Comparison of ENCODE assay signal across 37 cellular contexts in the genomic region with DNA sequence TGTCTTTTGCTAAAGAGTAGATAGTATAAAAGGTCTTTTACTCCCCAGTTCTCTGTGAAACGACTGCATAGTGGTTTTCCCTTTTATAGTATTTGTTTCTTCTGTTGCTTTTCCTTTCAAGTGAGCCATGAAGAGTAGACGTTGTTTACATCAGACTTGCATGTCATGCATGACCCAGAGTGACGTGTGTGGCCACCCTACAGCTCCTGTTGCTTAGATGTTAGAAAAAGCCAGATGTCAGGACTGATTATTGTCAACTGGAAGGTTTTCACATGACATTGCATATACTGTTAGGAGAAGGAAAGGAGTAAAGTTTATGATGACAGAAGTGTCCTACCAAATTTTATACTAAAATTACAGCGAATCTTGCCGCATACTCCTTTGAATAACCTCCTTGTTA. TPM values are rescaled to one million over a fixed set of nuclear protein-coding genes. Genes with fewer than 3 reads are reported as not detected.
DNase-seq lines count a peak whose midpoint lies in the region; ATAC-seq and TF ChIP-seq lines count a peak whose summit lies in the region.
"Had no signal": no experiment of that assay in that cellular context is flagged by ENCODE, and none has a peak within 500 bp of the region (broad histone marks: within the 10 kb centered on the region; RNA-seq: fewer than 3 reads in every experiment).

No MANE protein-coding gene starts in this region.

- H3K27ac ChIP-seq in PC-3 (ENCODE audit: low read length): no peak overlapping the region
- H3K27ac ChIP-seq in osteoblast (ENCODE audit: low read depth, low read length): no peak overlapping the region
- H3K27ac ChIP-seq: esophagus muscularis mucosa, PC-9, skin epidermis, uterus had no signal

- POLR2A ChIA-PET in PC-3 (lab: Charles Lee; ENCODE audit: unreplicated experiment): no interaction called here

- TF ChIP-seq CTCF in AG09319 (IDR thresholded peaks at IDR 0.05; ENCODE audit: low read depth, low read length): no peak
- TF ChIP-seq CTCF in PC-3 (conservative IDR thresholded peaks at IDR 0.05; ENCODE audit: low read depth, low read length): no peak
- TF ChIP-seq CTCF in osteoblast (IDR thresholded peaks at IDR 0.05; ENCODE audit: extremely low read depth, low read depth, low read length): no peak

- H3K4me2 ChIP-seq in PC-3 (ENCODE audit: low read length): no peak overlapping the region
- no peak overlapping the region for H3K4me2 ChIP-seq in osteoblast (ENCODE audit: insufficient read depth, low read length)
- H3K4me2 ChIP-seq: PC-9 had no signal

- no peaks in the 10 kb centered on the region for H3K9me2 ChIP-seq in PC-3 (replicated peaks; ENCODE audit: low read length)

- no peak overlapping the region for H3K4me3 ChIP-seq in PC-3 (ENCODE audit: low read length)
- no peak overlapping the region for H3K4me3 ChIP-seq in osteoblast (ENCODE audit: insufficient read depth, low read length)
- H3K4me3 ChIP-seq: esophagus muscularis mucosa, PC-9, skin epidermis, uterus had no signal

- CTCF ChIA-PET in PC-3 (lab: Charles Lee): no interaction called here

- BruUV-seq in PC-3 (replicated peaks; lab: Mats Ljungman, UMichigan): no TSS peak

- H3K36me3 ChIP-seq in PC-3 (ENCODE audit: low read depth, low read length) (no peaks in the 10 kb centered on the region), osteoblast (ENCODE audit: insufficient read depth, low read length) (no peaks in the 10 kb centered on the region)
- H3K36me3 ChIP-seq: esophagus muscularis mucosa, uterus had no signal

- H2AFZ ChIP-seq in PC-3 (ENCODE audit: low read length) (no peak overlapping the region), osteoblast (ENCODE audit: low read length) (no peak overlapping the region)
- H2AFZ ChIP-seq: PC-9 had no signal

- ATAC-seq in PC-3 (no peak), GM21381 (IDR thresholded peaks at IDR 0.05; ENCODE audit: unreplicated experiment) (no peak)
- ATAC-seq: activated CD4-positive, CD25-positive, alpha-beta regulatory T cell treated with anti-CD3 and anti-CD28 coated beads, Interleukin-2, amount 50 U/mL, for 24 hours; CD8-positive, alpha-beta T cell; effector memory CD8-positive, alpha-beta T cell; naive thymus-derived CD4-positive, alpha-beta T cell; stimulated activated naive CD8-positive, alpha-beta T cell treated with anti-CD3 and anti-CD28 coated beads, Interleukin-15, Interleukin-2, amounts not matched to agents 100 U/mL and 50 U/mL, for 24 hours had no signal

- H3K27me3 ChIP-seq in PC-3 (ENCODE audit: low read length) (peaks cover 70% of the 10 kb centered on the region), osteoblast (ENCODE audit: insufficient read depth, low read length) (peaks cover 29% of the 10 kb centered on the region)

- H3K9ac ChIP-seq in PC-3 (ENCODE audit: low read length): no peak overlapping the region

- intact Hi-C loops in PC-3 (cut with micrococcal nuclease): no loop called here

- H3K9me3 ChIP-seq in PC-3 (ENCODE audit: low read length) (0 out of 2 replicates have a peak, but pooled peaks cover 4% of the 10 kb centered on the region), osteoblast (ENCODE audit: low read depth, low read length) (no peaks in the 10 kb centered on the region)

- H4K20me1 ChIP-seq in PC-3 (ENCODE audit: low read length): no peaks in the 10 kb centered on the region
- no peaks in the 10 kb centered on the region for H4K20me1 ChIP-seq in osteoblast (ENCODE audit: insufficient read depth, low read length)

- H3F3A ChIP-seq in PC-3 (ENCODE audit: low read length, unreplicated experiment): no peaks in the 10 kb centered on the region

- peak; percentile 27 for DNase-seq in AG09319 (ENCODE audit: extremely low read depth, low read depth)
- DNase-seq in H4 (ENCODE audit: low spot score): peak; percentile 71
- peak; percentile 71 for DNase-seq in NCI-H510A treated with DMSO at 0.1 percent for 48 hours (lab: John Stamatoyannopoulos, UW)
- DNase-seq in fibroblast of gingiva (ENCODE audit: low read depth): peak; percentile 43
- DNase-seq in PC-3: no peak
- no peak for DNase-seq in kidney tubule cell (ENCODE audit: low spot score)
- no peak for DNase-seq in osteoblast (ENCODE audit: insufficient read length, low spot score, missing footprints)
- DNase-seq: activated CD4-positive, alpha-beta T cell treated with anti-CD3 and anti-CD28 coated beads, Interleukin-2, amount 50 U/mL, for 48 hours; activated naive CD4-positive, alpha-beta T cell treated with anti-CD3 and anti-CD28 coated beads, Interleukin-2, amount 50 U/mL, for 16 hours; AML-193; amygdala; CD8-positive, alpha-beta T cell; effector memory CD8-positive, alpha-beta T cell; H7; islet precursor cell; KBM-7; midbrain; naive thymus-derived CD4-positive, alpha-beta T cell; NCI-H1105 treated with DMSO at 0.1 percent for 48 hours; NCI-H2029 treated with DMSO at 0.1 percent for 48 hours; NCI-H524; nucleus accumbens; PC-9; SHP77; stimulated activated naive CD8-positive, alpha-beta T cell treated with anti-CD3 and anti-CD28 coated beads, Interleukin-15, Interleukin-2, amounts not matched to agents 100 U/mL and 50 U/mL, for 24 hours; SW 1271; T1000; uterus had no signal

- H3K79me2 ChIP-seq in PC-3 (ENCODE audit: low read length): no peaks in the 10 kb centered on the region
- H3K79me2 ChIP-seq in osteoblast (ENCODE audit: insufficient read depth, low read length): no peaks in the 10 kb centered on the region

- H3K4me1 ChIP-seq in PC-3 (ENCODE audit: insufficient read depth, low read length) (no peaks in the 10 kb centered on the region), osteoblast (ENCODE audit: insufficient read depth, low read length) (no peaks in the 10 kb centered on the region)
- H3K4me1 ChIP-seq: esophagus muscularis mucosa, uterus had no signal

RNA-seq across cellular contexts. Expression of a gene that starts 1.3 kb away (rescaled TPM):
- total RNA-seq in H4 (2014; rRNA removed; shearing (Covaris generic)): not detected in 2 replicates
- total RNA-seq in PC-3 (2014; rRNA removed) (not detected in 2 replicates), osteoblast (not detected in 2 replicates)
- total RNA-seq: activated T-helper 1 cell treated with anti-CD3 and anti-CD28 coated beads, Interleukin-12 subunit alpha, Interleukin-12 subunit beta, Interleukin-2, Interleukin-4 antibody, amounts not matched to agents 30 ng/mL and 10 ng/mL and 1 ng/mL, durations not matched to agents 14 hours and 24 hours and 36 hours; bronchial epithelial cell; CD8-positive, alpha-beta T cell; esophagus muscularis mucosa; G401; H7; lower leg skin; MCF 10A; naive thymus-derived CD4-positive, alpha-beta T cell; PC-9; uterus had no signal

RNA-seq across cellular contexts. Expression of a gene that starts 15.4 kb away (rescaled TPM):
- not detected in 2 replicates for total RNA-seq in H4 (2014; rRNA removed; shearing (Covaris generic))
- total RNA-seq in PC-3 (2014; rRNA removed): 0.07 and 0.12 TPM in 2 replicates
- total RNA-seq in osteoblast: 0.29 and 1.1 TPM in 2 replicates
- total RNA-seq: activated T-helper 1 cell treated with anti-CD3 and anti-CD28 coated beads, Interleukin-12 subunit alpha, Interleukin-12 subunit beta, Interleukin-2, Interleukin-4 antibody, amounts not matched to agents 30 ng/mL and 10 ng/mL and 1 ng/mL, durations not matched to agents 14 hours and 24 hours and 36 hours; G401; H7 had no signal

Comparison
In these comparisons a context has a peak if more than half of its experiments do, and no peak if none do; other contexts are left out.
1. DNase-seq: peak in AG09319 (single experiment), H4 (single experiment), NCI-H510A treated with DMSO at 0.1 percent for 48 hours (single experiment) and fibroblast of gingiva (single experiment); none in PC-3 (single experiment), kidney tubule cell (single experiment) and osteoblast (single experiment).